1 cellular context compared by ENCODE assay signal in genomic region chr19:12666305-12667048, GRCh38.
TF ChIP-seq lines count a peak whose summit lies in the region.

MAN2B1 (minus strand) TSS chr19:12666742; CDS start chr19:12666701, 41 bp downstream.
WDR83 (plus strand) TSS chr19:12666807; CDS start chr19:12669791, 2,984 bp downstream.

TF ChIP-seq in K562, 482 proteins besides CTCF, POLR2A, EP300 and RAD21 (continued from another document and continues in another):
- TF ChIP-seq NR4A1 (CRISPR knock-in tag; IDR thresholded peaks at IDR 0.05): no peak
- TF ChIP-seq NR4A1 (tag; IDR thresholded peaks at IDR 0.05): no peak
- no peak for TF ChIP-seq GTF2E2 (tag; IDR thresholded peaks at IDR 0.05)
- TF ChIP-seq ZNF407 (IDR thresholded peaks at IDR 0.05; ENCODE audit: low read depth): no peak
- no peak for TF ChIP-seq ZFP91 (CRISPR knock-in tag; IDR thresholded peaks at IDR 0.05)
- no peak for TF ChIP-seq HDAC3 (IDR thresholded peaks at IDR 0.05; ENCODE audit: borderline replicate concordance, partially characterized antibody)
- TF ChIP-seq BMI1 (IDR thresholded peaks at IDR 0.05; ENCODE audit: low read length): no peak
- no peak for TF ChIP-seq HSF4 (CRISPR knock-in tag; IDR thresholded peaks at IDR 0.05; ENCODE audit: borderline replicate concordance)
- peak; percentile 48 for TF ChIP-seq SAP30 (IDR thresholded peaks at IDR 0.05; ENCODE audit: borderline replicate concordance, insufficient read depth, low read depth, low read length, poor library complexity, severe bottlenecking)
- no peak for TF ChIP-seq KDM4B (IDR thresholded peaks at IDR 0.05; ENCODE audit: borderline replicate concordance in 2 of 2, low read depth in 1 of 2)
- no peak for TF ChIP-seq XRCC3 (IDR thresholded peaks at IDR 0.05)
- TF ChIP-seq RHOXF2B (CRISPR knock-in tag; conservative IDR thresholded peaks at IDR 0.05): no peak
- TF ChIP-seq, protein P1, sequence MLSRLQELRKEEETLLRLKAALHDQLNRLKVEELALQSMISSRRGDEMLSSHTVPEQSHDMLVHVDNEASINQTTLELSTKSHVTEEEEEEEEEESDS (CRISPR knock-in tag; IDR thresholded peaks at IDR 0.05): no peak
- TF ChIP-seq MYC (IDR thresholded peaks at IDR 0.05; ENCODE audit: low read depth, low read length): no peak
- TF ChIP-seq MYC (CRISPR knock-in tag; IDR thresholded peaks at IDR 0.05; ENCODE audit: borderline replicate concordance, low read depth): no peak
- TF ChIP-seq ATF6 (CRISPR knock-in tag; IDR thresholded peaks at IDR 0.05): no peak
- TF ChIP-seq FUS (optimal IDR thresholded peaks at IDR 0.05; ENCODE audit: low read depth, low read length): no peak
- TF ChIP-seq NFRKB (IDR thresholded peaks at IDR 0.05; ENCODE audit: low read depth): no peak
- TF ChIP-seq GTF2F1 (IDR thresholded peaks at IDR 0.05; ENCODE audit: low read depth, low read length): no peak
- TF ChIP-seq ID3 (CRISPR knock-in tag; IDR thresholded peaks at IDR 0.05): no peak
- no peak for TF ChIP-seq ID3 (tag; IDR thresholded peaks at IDR 0.05)
- peak; percentile 44; the same call in 1 of the 2 replicates for TF ChIP-seq EGR1 (conservative IDR thresholded peaks at IDR 0.05)
- TF ChIP-seq CHD1 (IDR thresholded peaks at IDR 0.05; ENCODE audit: low read length): no peak
- TF ChIP-seq CTBP1 (IDR thresholded peaks at IDR 0.05; ENCODE audit: borderline replicate concordance): 0 out of 2 replicates have a peak, but pooled peaks have one; percentile 20
- TF ChIP-seq ZBTB8A (IDR thresholded peaks at IDR 0.05; ENCODE audit: partially characterized antibody): no peak
- TF ChIP-seq MCM2 (IDR thresholded peaks at IDR 0.05; ENCODE audit: low read depth): no peak
- TF ChIP-seq POLR2G (IDR thresholded peaks at IDR 0.05; ENCODE audit: low read depth, low read length): peak; percentile 85
- no peak for TF ChIP-seq ETS2 (tag; IDR thresholded peaks at IDR 0.05; ENCODE audit: borderline replicate concordance, poor library complexity, severe bottlenecking)
- TF ChIP-seq E2F8 (IDR thresholded peaks at IDR 0.05; ENCODE audit: low read depth, partially characterized antibody): peak; percentile 25
- peak; percentile 41; the same call in 1 of the 2 replicates for TF ChIP-seq ZBTB7A (IDR thresholded peaks at IDR 0.05; ENCODE audit: borderline replicate concordance, control insufficient read depth, low read depth, low read length)
- no peak for TF ChIP-seq ZNF124 (CRISPR knock-in tag; IDR thresholded peaks at IDR 0.05)
- TF ChIP-seq ZBED1 (IDR thresholded peaks at IDR 0.05): no peak
- no peak for TF ChIP-seq ZNF507 (tag; conservative IDR thresholded peaks at IDR 0.05)
- no peak for TF ChIP-seq ZNF277 (CRISPR knock-in tag; IDR thresholded peaks at IDR 0.05; ENCODE audit: borderline replicate concordance)
- no peak for TF ChIP-seq BHLHE40 (IDR thresholded peaks at IDR 0.05; ENCODE audit: low read length)
- no peak for TF ChIP-seq MCM5 (IDR thresholded peaks at IDR 0.05; ENCODE audit: low read depth)
- TF ChIP-seq ZNF324 (CRISPR knock-in tag; IDR thresholded peaks at IDR 0.05): no peak
- no peak for TF ChIP-seq ZNF584 (CRISPR knock-in tag; IDR thresholded peaks at IDR 0.05; ENCODE audit: low read depth)
- no peak for TF ChIP-seq U2AF1 (optimal IDR thresholded peaks at IDR 0.05; ENCODE audit: low read depth, low read length)
- TF ChIP-seq THAP7 (CRISPR knock-in tag; IDR thresholded peaks at IDR 0.05): no peak
- no peak for TF ChIP-seq TBP (optimal IDR thresholded peaks at IDR 0.05; ENCODE audit: low read depth, low read length)
- TF ChIP-seq TAF7 (tag; IDR thresholded peaks at IDR 0.05): no peak
- no peak for TF ChIP-seq POLR2H (tag; IDR thresholded peaks at IDR 0.05; ENCODE audit: low read depth)
- no peak for TF ChIP-seq HOXB6 (CRISPR knock-in tag; IDR thresholded peaks at IDR 0.05; ENCODE audit: borderline replicate concordance)
- TF ChIP-seq SREBF1 (IDR thresholded peaks at IDR 0.05; ENCODE audit: borderline replicate concordance, low read depth, low read length): no peak
- TF ChIP-seq, protein P2, sequence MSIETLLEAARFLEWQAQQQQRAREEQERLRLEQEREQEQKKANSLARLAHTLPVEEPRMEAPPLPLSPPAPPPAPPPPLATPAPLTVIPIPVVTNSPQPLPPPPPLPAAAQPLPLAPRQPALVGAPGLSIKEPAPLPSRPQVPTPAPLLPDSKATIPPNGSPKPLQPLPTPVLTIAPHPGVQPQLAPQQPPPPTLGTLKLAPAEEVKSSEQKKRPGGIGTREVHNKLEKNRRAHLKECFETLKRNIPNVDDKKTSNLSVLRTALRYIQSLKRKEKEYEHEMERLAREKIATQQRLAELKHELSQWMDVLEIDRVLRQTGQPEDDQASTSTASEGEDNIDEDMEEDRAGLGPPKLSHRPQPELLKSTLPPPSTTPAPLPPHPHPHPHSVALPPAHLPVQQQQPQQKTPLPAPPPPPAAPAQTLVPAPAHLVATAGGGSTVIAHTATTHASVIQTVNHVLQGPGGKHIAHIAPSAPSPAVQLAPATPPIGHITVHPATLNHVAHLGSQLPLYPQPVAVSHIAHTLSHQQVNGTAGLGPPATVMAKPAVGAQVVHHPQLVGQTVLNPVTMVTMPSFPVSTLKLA (conservative IDR thresholded peaks at IDR 0.05): peak in 1 of 2 experiments; percentile 47; a peak in 1 of 4 replicates
- TF ChIP-seq ZNF668 (CRISPR knock-in tag; IDR thresholded peaks at IDR 0.05): no peak
- TF ChIP-seq TCF15 (CRISPR knock-in tag; IDR thresholded peaks at IDR 0.05): no peak
- no peak for TF ChIP-seq MAFK (IDR thresholded peaks at IDR 0.05; ENCODE audit: low read length)
- 0 out of 2 replicates have a peak, but pooled peaks have one; percentile 51 for TF ChIP-seq MTA3 (IDR thresholded peaks at IDR 0.05; ENCODE audit: borderline replicate concordance)
